ENCODE assay signal across 10 cellular contexts in genomic region chr20:49345538-49345937, GRCh38.
DNase-seq lines count a peak whose midpoint lies in the region; ATAC-seq, FAIRE-seq and TF ChIP-seq lines count a peak whose summit lies in the region.
"Had no signal": no experiment of that assay in that cellular context is flagged by ENCODE, and none has a peak within 500 bp of the region (broad histone marks: within the 10 kb centered on the region; RNA-seq: fewer than 3 reads in every experiment).

No MANE protein-coding gene starts in this region.

- WGBS in H9 (ENCODE audit: extremely low coverage, insufficient read length, low lambda C conversion rate) = no CpG with 5 or more reads among the region's 13 CpGs

- no peak overlapping the region; a peak in 1 of 7 replicates for H3K27ac Mint-ChIP-seq in H9
- no peak overlapping the region for H3K27ac Mint-ChIP-seq in activated CD4-positive, alpha-beta memory T cell treated with anti-CD3 and anti-CD28 coated beads for 36 hours

- H3K18ac ChIP-seq in H9 (ENCODE audit: insufficient read length, low read depth, low read length) = no peak overlapping the region

- no peak overlapping the region for H3K4me3 Mint-ChIP-seq in H9
- H3K4me3 Mint-ChIP-seq in activated CD4-positive, alpha-beta memory T cell treated with anti-CD3 and anti-CD28 coated beads for 36 hours = no peak overlapping the region

- no peaks in the 10 kb centered on the region for H3K4me1 ChIP-seq in H9 (ENCODE audit: insufficient read depth, low read length)
- H3K4me1 ChIP-seq in foreskin keratinocyte = peaks cover 13% of the 10 kb centered on the region
- H3K4me1 ChIP-seq: parathyroid adenoma had no signal

- H2BK15ac ChIP-seq in H9 (ENCODE audit: low read depth, low read length) = no peak overlapping the region

- TF ChIP-seq CTCF in H9 (conservative IDR thresholded peaks at IDR 0.05) (no peak), foreskin keratinocyte (conservative IDR thresholded peaks at IDR 0.05) (no peak)

- no peak overlapping the region for H2AFZ ChIP-seq in H9 (ENCODE audit: low read length)
- H2AFZ ChIP-seq: parathyroid adenoma had no signal

- peak overlapping the region; percentile 45 for H2BK20ac ChIP-seq in H9 (ENCODE audit: low read depth, low read length, poor library complexity, severe bottlenecking)

- no peak overlapping the region for H3K4me2 ChIP-seq in H9 (ENCODE audit: insufficient read depth, insufficient read length, low read length)

- H2BK5ac ChIP-seq in H9 (ENCODE audit: insufficient read length, low read length) = no peak overlapping the region

- H3K9me3 ChIP-seq in H9 (ENCODE audit: control insufficient read depth, low read depth, low read length) = no peaks in the 10 kb centered on the region

- H3K14ac ChIP-seq in H9 (ENCODE audit: insufficient read depth, low read length) = no peak overlapping the region

- DNase-seq in H9 (no peak), SW480 (ENCODE audit: low spot score) (peak; percentile 52), foreskin keratinocyte (peak; percentile 53 to 75), GM19239 (ENCODE audit: insufficient read length, low spot score) (no peak)
- DNase-seq in activated CD4-positive, alpha-beta memory T cell treated with anti-CD3 and anti-CD28 coated beads for 36 hours = no peak
- DNase-seq in activated effector memory CD4-positive, alpha-beta T cell treated with anti-CD3 and anti-CD28 coated beads, Interleukin-2, amount 50 U/mL, for 16 hours = no peak
- DNase-seq: GF-D8 had no signal

- no peaks in the 10 kb centered on the region for H4K20me1 ChIP-seq in H9 (ENCODE audit: control insufficient read depth, insufficient read depth, insufficient read length)

- no peak overlapping the region for H2BK12ac ChIP-seq in H9 (ENCODE audit: insufficient read length, low read depth, low read length)

- intact Hi-C loops in activated CD4-positive, alpha-beta memory T cell treated with anti-CD3 and anti-CD28 coated beads for 36 hours (cut with micrococcal nuclease) = no loop called here

- H3K27me3 ChIP-seq in H9 (ENCODE audit: insufficient read depth, low read length) = no peaks in the 10 kb centered on the region
- H3K27me3 ChIP-seq in foreskin keratinocyte = no peaks in the 10 kb centered on the region

- no peak overlapping the region for H3K4me3 ChIP-seq in skin epidermis

- no peaks in the 10 kb centered on the region for H3K23me2 ChIP-seq in H9 (ENCODE audit: insufficient read length, low read depth, low read length, poor library complexity, severe bottlenecking)

- H3K36me3 Mint-ChIP-seq in H9 (ENCODE audit: insufficient read depth in 1 of 3, low read depth in 3 of 3) = no peaks in the 10 kb centered on the region
- no peaks in the 10 kb centered on the region for H3K36me3 Mint-ChIP-seq in activated CD4-positive, alpha-beta memory T cell treated with anti-CD3 and anti-CD28 coated beads for 36 hours

- H3K56ac ChIP-seq in H9 (ENCODE audit: insufficient read length, low read depth, low read length) = no peak overlapping the region

- H3K4ac ChIP-seq in H9 (ENCODE audit: low read depth, low read length) = no peak overlapping the region

- no peak overlapping the region for H3T11ph ChIP-seq in H9 (ENCODE audit: low read length)

- no peak for FAIRE-seq in GM19239 (lab: Jason Lieb, UNC)

- H3K23ac ChIP-seq in H9 (ENCODE audit: insufficient read length, low read depth, low read length) = no peak overlapping the region

- H3K79me1 ChIP-seq in H9 (ENCODE audit: insufficient read depth, low read depth, low read length, poor library complexity, severe bottlenecking) = no peaks in the 10 kb centered on the region

- H3K9me3 Mint-ChIP-seq in H9 = no peaks in the 10 kb centered on the region
- H3K9me3 Mint-ChIP-seq in activated CD4-positive, alpha-beta memory T cell treated with anti-CD3 and anti-CD28 coated beads for 36 hours = no peaks in the 10 kb centered on the region

- peaks cover 4% of the 10 kb centered on the region for H3K27me3 Mint-ChIP-seq in H9 (ENCODE audit: low read depth)
- peaks cover 17% of the 10 kb centered on the region for H3K27me3 Mint-ChIP-seq in activated CD4-positive, alpha-beta memory T cell treated with anti-CD3 and anti-CD28 coated beads for 36 hours

- no peak overlapping the region for H4K8ac ChIP-seq in H9 (replicated peaks; ENCODE audit: insufficient read length, low read depth, low read length)

- POLR2A ChIA-PET in activated CD4-positive, alpha-beta memory T cell treated with anti-CD3 and anti-CD28 coated beads for 36 hours (lab: Charles Lee) = no interaction called here

- H3K79me2 ChIP-seq in H9 (ENCODE audit: insufficient read depth, low read length) = no peaks in the 10 kb centered on the region
- H3K79me2 ChIP-seq: parathyroid adenoma had no signal

- no peak overlapping the region for H2AK5ac ChIP-seq in H9 (ENCODE audit: insufficient read length, low read length)

- ATAC-seq in foreskin keratinocyte = peak; percentile 27
- no peak for ATAC-seq in GM21723 (IDR thresholded peaks at IDR 0.05; ENCODE audit: unreplicated experiment)

- no peak overlapping the region for H4K5ac ChIP-seq in H9 (ENCODE audit: insufficient read length, low read depth, low read length)

- H3K4me1 Mint-ChIP-seq in H9 = peaks cover 4 to 15% of the 10 kb centered on the region in 2 experiments; a peak in 3 of 4 replicates
- no peaks in the 10 kb centered on the region for H3K4me1 Mint-ChIP-seq in activated CD4-positive, alpha-beta memory T cell treated with anti-CD3 and anti-CD28 coated beads for 36 hours (ENCODE audit: low read depth)

- H3K9ac ChIP-seq in H9 (ENCODE audit: extremely low read depth, insufficient read length, low read length) = no peak overlapping the region
- H3K9ac ChIP-seq: parathyroid adenoma had no signal

- no peak overlapping the region for H3K27ac ChIP-seq in H9 (ENCODE audit: insufficient read length, low read depth, low read length)
- no peak overlapping the region for H3K27ac ChIP-seq in foreskin keratinocyte
- peak overlapping the region in 13 of 21 experiments; percentile 22 to 83 (median 51) for H3K27ac ChIP-seq in skin epidermis
- H3K27ac ChIP-seq: parathyroid adenoma had no signal

- H4K91ac ChIP-seq in H9 (ENCODE audit: insufficient read length, low read depth, low read length) = no peak overlapping the region

- H2BK120ac ChIP-seq in H9 (ENCODE audit: low read depth, low read length, poor library complexity, severe bottlenecking) = no peak overlapping the region

- CTCF ChIA-PET in activated CD4-positive, alpha-beta memory T cell treated with anti-CD3 and anti-CD28 coated beads for 36 hours (lab: Charles Lee) = interaction anchor here (0.6 to 1.5 kb wide), 3 partner anchors 14 to 196 kb away, joined by 3 to 4 read pairs (median 4); no protein-coding TSS in a partner anchor

Comparison
In these comparisons a context has a peak if more than half of its experiments do, and no peak if none do; other contexts are left out.
1. DNase-seq: peak in SW480 (single experiment) and foreskin keratinocyte (2 of 2); none in H9 (single experiment), activated CD4-positive, alpha-beta memory T cell treated with anti-CD3 and anti-CD28 coated beads for 36 hours (single experiment), activated effector memory CD4-positive, alpha-beta T cell treated with anti-CD3 and anti-CD28 coated beads, Interleukin-2, amount 50 U/mL, for 16 hours (single experiment) and GM19239 (single experiment).
2. H3K27ac ChIP-seq: peak in skin epidermis (13 of 21); none in H9 (single experiment) and foreskin keratinocyte (single experiment).